16 cellular contexts compared by ENCODE assay signal in genomic region chr1:55589656-55590297, GRCh38.
DNase-seq lines count a peak whose midpoint lies in the region; ATAC-seq and TF ChIP-seq lines count a peak whose summit lies in the region.
"Had no signal": no experiment of that assay in that cellular context is flagged by ENCODE, and none has a peak within 500 bp of the region (broad histone marks: within the 10 kb centered on the region; RNA-seq: fewer than 3 reads in every experiment).

No MANE protein-coding gene starts in this region.

- TF ChIP-seq CTCF in IMR-90 (conservative IDR thresholded peaks at IDR 0.05; ENCODE audit: low read depth, low read length) (no peak), epithelial cell of esophagus (IDR thresholded peaks at IDR 0.05; ENCODE audit: insufficient read depth, low read depth, low read length, missing control alignments) (no peak), lower lobe of right lung (IDR thresholded peaks at IDR 0.05) (no peak), testis (IDR thresholded peaks at IDR 0.05) (no peak)

- H3K18ac ChIP-seq in IMR-90 (ENCODE audit: low read depth, low read length) = peak overlapping the region; percentile 4

- TF ChIP-seq POLR2A in IMR-90 (IDR thresholded peaks at IDR 0.05; ENCODE audit: low read depth, low read length) (no peak), testis (IDR thresholded peaks at IDR 0.05) (no peak)

- in situ Hi-C loops in IMR-90 (cut with MboI; ENCODE audit: low sequenced_read_pairs) = no loop called here

- peak overlapping the region; percentile 28 for H2BK5ac ChIP-seq in IMR-90 (ENCODE audit: low read depth, low read length, poor library complexity, severe bottlenecking)

- H3K4me1 ChIP-seq in IMR-90 (ENCODE audit: control insufficient read depth, insufficient read depth, low read length) (peaks cover 3% of the 10 kb centered on the region), lower lobe of right lung (peaks cover 9% of the 10 kb centered on the region), testis (peaks cover 13% of the 10 kb centered on the region)
- H3K4me1 ChIP-seq: spleen had no signal

- no peak for TF ChIP-seq RAD21 in IMR-90 (IDR thresholded peaks at IDR 0.05; ENCODE audit: low read length)

- POLR2A ChIA-PET in IMR-90 (lab: Charles Lee; ENCODE audit: unreplicated experiment) = interaction anchor here (0.6 kb wide), 1 partner anchor 114 kb away, joined by 3 read pairs; no protein-coding TSS in a partner anchor

- H3K4ac ChIP-seq in IMR-90 (ENCODE audit: low read depth, low read length) = peak overlapping the region; percentile 53

- WGBS in IMR-90 (ENCODE audit: extremely low coverage in 2 of 2, insufficient read length in 1 of 2), 2 experiments = no CpG with 5 or more reads among the region's 8 CpGs
- 52 to 65% methylated on average over 8 of the region's 8 CpGs for WGBS in testis, 2 donors

- dilution Hi-C loops in IMR-90 (cut with HindIII; ENCODE audit: low sequenced_read_pairs, unreplicated experiment) = no loop called here

- ATAC-seq in IMR-90 (ENCODE audit: low read depth) (no peak), lower lobe of right lung (no peak), GM21737 (IDR thresholded peaks at IDR 0.05; ENCODE audit: unreplicated experiment) (no peak), GM18502 (IDR thresholded peaks at IDR 0.05; ENCODE audit: poor library complexity, unreplicated experiment) (no peak), HG03442 (IDR thresholded peaks at IDR 0.05; ENCODE audit: unreplicated experiment) (no peak)
- ATAC-seq: Panc1 had no signal

- H3K9ac ChIP-seq in IMR-90 (ENCODE audit: low read depth, low read length) = no peak overlapping the region

- H4K8ac ChIP-seq in IMR-90 (ENCODE audit: low read depth in 2 of 2, low read length in 2 of 2) = peak overlapping the region; percentile 65 to 70; a peak in 3 of 4 replicates

- intact Hi-C loops in IMR-90 (cut with micrococcal nuclease) (no loop called here), lower lobe of right lung (cut with DNase I) (no loop called here), testis (cut with DNase I; ENCODE audit: low total_unique reads) (no loop called here)

- CTCF ChIA-PET in IMR-90 (lab: Yijun Ruan, JAX) = no interaction called here

- H3K36me3 ChIP-seq in IMR-90 (ENCODE audit: control insufficient read depth, insufficient read depth, low read length) = no peaks in the 10 kb centered on the region
- no peaks in the 10 kb centered on the region for H3K36me3 ChIP-seq in lower lobe of right lung
- no peaks in the 10 kb centered on the region for H3K36me3 ChIP-seq in testis (ENCODE audit: low read depth, missing control alignments)
- H3K36me3 ChIP-seq: spleen had no signal

- H4K91ac ChIP-seq in IMR-90 (ENCODE audit: insufficient read depth, low read depth, low read length) = peak overlapping the region; percentile 62

- peak overlapping the region; percentile 24; the same call in 1 of the 2 replicates for H3K27ac ChIP-seq in IMR-90 (ENCODE audit: insufficient read depth, low read length)
- peak overlapping the region; percentile 55 for H3K27ac ChIP-seq in lower lobe of right lung
- H3K27ac ChIP-seq in testis = peak overlapping the region; percentile 57 to 82
- H3K27ac ChIP-seq: spleen had no signal

- H2AK9ac ChIP-seq in IMR-90 (replicated peaks; ENCODE audit: low read depth, low read length, poor library complexity) = no peak overlapping the region

- H3K56ac ChIP-seq in IMR-90 (ENCODE audit: extremely low read depth, insufficient read depth, low read length) = no peak overlapping the region

- H2AK5ac ChIP-seq in IMR-90 (ENCODE audit: low read depth, low read length) = peak overlapping the region; percentile 55

- H3K9me3 ChIP-seq in IMR-90 (ENCODE audit: control insufficient read depth, insufficient read depth, low read length) (no peaks in the 10 kb centered on the region), lower lobe of right lung (no peaks in the 10 kb centered on the region), testis (no peaks in the 10 kb centered on the region)
- H3K9me3 ChIP-seq: spleen had no signal

- no peaks in the 10 kb centered on the region for H4K20me1 ChIP-seq in IMR-90 (ENCODE audit: insufficient read depth, low read length)

- H3K14ac ChIP-seq in IMR-90 (replicated peaks; ENCODE audit: low read depth, low read length) = peak overlapping the region; percentile 67

- H3K9me1 ChIP-seq in IMR-90 (ENCODE audit: insufficient read depth, low read length) = peaks cover 4% of the 10 kb centered on the region; the same call in 1 of the 2 replicates

- H3K79me1 ChIP-seq in IMR-90 (ENCODE audit: low read depth in 1 of 2, low read length in 2 of 2) = no peaks in the 10 kb centered on the region

- H2BK120ac ChIP-seq in IMR-90 (ENCODE audit: low read depth, low read length) = peak overlapping the region; percentile 73; the same call in 1 of the 2 replicates

- H3K4me3 ChIP-seq in IMR-90 (ENCODE audit: insufficient read depth, low read depth, low read length) (no peak overlapping the region), epithelial cell of esophagus (ENCODE audit: low read length) (no peak overlapping the region), lower lobe of right lung (no peak overlapping the region), testis (no peak overlapping the region)
- H3K4me3 ChIP-seq: spleen had no signal

- H3K27me3 ChIP-seq in IMR-90 (ENCODE audit: control insufficient read depth, insufficient read depth, low read length) = no peaks in the 10 kb centered on the region
- no peaks in the 10 kb centered on the region for H3K27me3 ChIP-seq in lower lobe of right lung (ENCODE audit: low read depth)
- no peaks in the 10 kb centered on the region for H3K27me3 ChIP-seq in testis

- H2BK15ac ChIP-seq in IMR-90 (ENCODE audit: low read depth, low read length) = peak overlapping the region; percentile 77; the same call in 2 of the 3 replicates

- DNase-seq in IMR-90 (no peak), epithelial cell of esophagus (ENCODE audit: low read depth) (peak; percentile 55), lower lobe of right lung (no peak), testis (no peak), DMS53 treated with DMSO at 0.1 percent for 48 hours (lab: John Stamatoyannopoulos, UW; ENCODE audit: unreplicated experiment) (no peak)
- DNase-seq: activated naive CD4-positive, alpha-beta T cell treated with anti-CD3 and anti-CD28 coated beads for 36 hours; CD4-positive, CD25-positive, alpha-beta regulatory T cell; dermis blood vessel endothelial cell; GF-D8; MM.1S; NCI-H2171; spleen had no signal

- no TSS peak for BruUV-seq in IMR-90 (replicated peaks; lab: Mats Ljungman, UMichigan)

- H2BK20ac ChIP-seq in IMR-90 (ENCODE audit: low read depth, low read length) = peak overlapping the region; percentile 79

- H4K5ac ChIP-seq in IMR-90 (ENCODE audit: low read depth, low read length) = peak overlapping the region; percentile 62; the same call in 1 of the 2 replicates

- H3K23ac ChIP-seq in IMR-90 (ENCODE audit: low read depth, low read length) = peak overlapping the region; percentile 43

- H2AFZ ChIP-seq in IMR-90 (replicated peaks; ENCODE audit: low read length, poor library complexity) = peak overlapping the region; percentile 80

- H3K4me2 ChIP-seq in IMR-90 (ENCODE audit: low read depth, low read length) = no peak overlapping the region

TF ChIP-seq in IMR-90, 13 proteins besides CTCF, POLR2A, EP300 and RAD21:
- no peak for TF ChIP-seq CEBPB (IDR thresholded peaks at IDR 0.05; ENCODE audit: low read depth, low read length)
- no peak for TF ChIP-seq MXI1 (IDR thresholded peaks at IDR 0.05; ENCODE audit: borderline replicate concordance, low read depth, low read length)
- no peak for TF ChIP-seq FOS (IDR thresholded peaks at IDR 0.05; ENCODE audit: low read depth, low read length)
- TF ChIP-seq NFE2L2 (IDR thresholded peaks at IDR 0.05; ENCODE audit: low read depth, low read length) = no peak
TF ChIP-seq in IMR-90: peak in this region for 0.
